ENCODE assay signal across 15 cellular contexts in genomic region chr11:63505857-63506528, GRCh38. TPM values are rescaled to one million over a fixed set of nuclear protein-coding genes. Genes with fewer than 3 reads are reported as not detected.
DNase-seq lines count a peak whose midpoint lies in the region; ATAC-seq and TF ChIP-seq lines count a peak whose summit lies in the region.
"Had no signal": no experiment of that assay in that cellular context is flagged by ENCODE, and none has a peak within 500 bp of the region (broad histone marks: within the 10 kb centered on the region; RNA-seq: fewer than 3 reads in every experiment).

LGALS12 (plus strand) TSS chr11:63506084; CDS start chr11:63506459, 375 bp downstream.

- H3K9ac ChIP-seq in NT2/D1 (ENCODE audit: insufficient read length, low read depth), result peak within 1 kb of the TSS; percentile 26

- BruUV-seq in Caco-2 (replicated peaks; lab: Mats Ljungman, UMichigan), result no TSS peak

- TF ChIP-seq CTCF in HEK293 (tag by site-specific recombination; IDR thresholded peaks at IDR 0.05), result no peak
- TF ChIP-seq CTCF in Caco-2 (IDR thresholded peaks at IDR 0.05; ENCODE audit: insufficient read depth in 1 of 2, low read depth in 1 of 2, low read length in 1 of 2, severe bottlenecking in 1 of 2, unreplicated experiment in 1 of 2), result no peak

- no peaks in the 10 kb centered on the region for H3K36me3 ChIP-seq in HEK293 (ENCODE audit: control insufficient read depth in 2 of 2, insufficient read depth in 1 of 2, low read length in 2 of 2)
- no peaks in the 10 kb centered on the region for H3K36me3 ChIP-seq in NT2/D1 (ENCODE audit: insufficient read depth, insufficient read length, low read length)
- no peaks in the 10 kb centered on the region for H3K36me3 ChIP-seq in Caco-2 (ENCODE audit: control insufficient read depth, insufficient read depth, low read length)
- H3K36me3 ChIP-seq: esophagus squamous epithelium, HAP-1 had no signal

- peak within 1 kb of the TSS; percentile 54 to 88 for H3K27ac Mint-ChIP-seq in effector memory CD8-positive, alpha-beta T cell
- H3K27ac Mint-ChIP-seq in Caco-2 (ENCODE audit: unreplicated experiment), result no peak within 1 kb of the TSS
- H3K27ac Mint-ChIP-seq in activated CD4-positive, alpha-beta memory T cell treated with anti-CD3 and anti-CD28 coated beads, Interleukin-2, amount 10 ng/mL, durations not matched to agents 7 days and 5 days, result no peak within 1 kb of the TSS
- H3K27ac Mint-ChIP-seq: activated CD4-positive, alpha-beta T cell treated with anti-CD3 and anti-CD28 coated beads, Interleukin-2, amount 10 ng/mL, durations not matched to agents 24 days and 14 days had no signal

- no peak for ATAC-seq in effector memory CD8-positive, alpha-beta T cell (replicated peaks)
- ATAC-seq in GM21576 (IDR thresholded peaks at IDR 0.05; ENCODE audit: unreplicated experiment), result no peak
- ATAC-seq: activated naive CD4-positive, alpha-beta T cell treated with anti-CD3 and anti-CD28 coated beads, Interleukin-2, amount 50 U/mL, for 72 hours had no signal

- H3K4me3 Mint-ChIP-seq in effector memory CD8-positive, alpha-beta T cell, result no peak within 1 kb of the TSS
- no peak within 1 kb of the TSS for H3K4me3 Mint-ChIP-seq in Caco-2 (ENCODE audit: unreplicated experiment)
- no peak within 1 kb of the TSS for H3K4me3 Mint-ChIP-seq in activated CD4-positive, alpha-beta memory T cell treated with anti-CD3 and anti-CD28 coated beads, Interleukin-2, amount 10 ng/mL, durations not matched to agents 7 days and 5 days
- H3K4me3 Mint-ChIP-seq: activated CD4-positive, alpha-beta T cell treated with anti-CD3 and anti-CD28 coated beads, Interleukin-2, amount 10 ng/mL, durations not matched to agents 24 days and 14 days had no signal

- POLR2A ChIA-PET in HEK293 (lab: Yijun Ruan, JAX) (no interaction called here), Caco-2 (lab: Charles Lee) (no interaction called here)
- POLR2A ChIA-PET in activated CD4-positive, alpha-beta memory T cell treated with anti-CD3 and anti-CD28 coated beads, Interleukin-2, amount 10 ng/mL, durations not matched to agents 7 days and 5 days (lab: Charles Lee), result interaction anchor here (1.3 kb wide), 1 partner anchor 14 kb away, joined by 3 read pairs; no protein-coding TSS in a partner anchor

- H3K27me3 ChIP-seq in NT2/D1 (ENCODE audit: insufficient read depth, insufficient read length) (peaks cover 3% of the 10 kb centered on the region), Caco-2 (replicated peaks; ENCODE audit: control insufficient read depth, insufficient read depth, low read length) (no peaks in the 10 kb centered on the region)
- H3K27me3 ChIP-seq: esophagus squamous epithelium had no signal

- H3K27me3 Mint-ChIP-seq in effector memory CD8-positive, alpha-beta T cell, result no peaks in the 10 kb centered on the region
- H3K27me3 Mint-ChIP-seq in Caco-2 (ENCODE audit: insufficient read depth, unreplicated experiment), result no peaks in the 10 kb centered on the region
- H3K27me3 Mint-ChIP-seq in activated CD4-positive, alpha-beta memory T cell treated with anti-CD3 and anti-CD28 coated beads, Interleukin-2, amount 10 ng/mL, durations not matched to agents 7 days and 5 days, result no peaks in the 10 kb centered on the region
- H3K27me3 Mint-ChIP-seq: activated CD4-positive, alpha-beta T cell treated with anti-CD3 and anti-CD28 coated beads, Interleukin-2, amount 10 ng/mL, durations not matched to agents 24 days and 14 days had no signal

- no peaks in the 10 kb centered on the region for H3K9me3 Mint-ChIP-seq in effector memory CD8-positive, alpha-beta T cell
- peaks cover 18% of the 10 kb centered on the region for H3K9me3 Mint-ChIP-seq in Caco-2 (ENCODE audit: unreplicated experiment)
- H3K9me3 Mint-ChIP-seq in activated CD4-positive, alpha-beta memory T cell treated with anti-CD3 and anti-CD28 coated beads, Interleukin-2, amount 10 ng/mL, durations not matched to agents 7 days and 5 days, result peaks cover 2% of the 10 kb centered on the region
- H3K9me3 Mint-ChIP-seq: activated naive CD4-positive, alpha-beta T cell treated with anti-CD3 and anti-CD28 coated beads, Interleukin-2, amount 50 U/mL, for 72 hours had no signal

- intact Hi-C loops in Caco-2 (cut with micrococcal nuclease; ENCODE audit: unreplicated experiment), result no loop called here

- H3K4me1 ChIP-seq in HEK293 (ENCODE audit: control insufficient read depth, insufficient read depth, low read length), result no peaks in the 10 kb centered on the region
- H3K4me1 ChIP-seq in NT2/D1 (ENCODE audit: insufficient read depth, insufficient read length), result peaks cover 33% of the 10 kb centered on the region
- H3K4me1 ChIP-seq in Caco-2, result peaks cover 7% of the 10 kb centered on the region

- no peak within 1 kb of the TSS for H3K27ac ChIP-seq in HEK293 (ENCODE audit: extremely low read depth, low read depth, low read length)
- H3K27ac ChIP-seq: esophagus squamous epithelium had no signal

- peaks cover 0 to 14% of the 10 kb centered on the region in 2 donors for H3K4me1 Mint-ChIP-seq in effector memory CD8-positive, alpha-beta T cell (ENCODE audit: low read depth in 2 of 2)
- peaks cover 7% of the 10 kb centered on the region for H3K4me1 Mint-ChIP-seq in Caco-2 (ENCODE audit: low read depth, unreplicated experiment)
- H3K4me1 Mint-ChIP-seq in activated CD4-positive, alpha-beta memory T cell treated with anti-CD3 and anti-CD28 coated beads, Interleukin-2, amount 10 ng/mL, durations not matched to agents 7 days and 5 days, result peaks cover 6% of the 10 kb centered on the region

- H3K4me3 ChIP-seq in HEK293 (ENCODE audit: low read depth, low read length), result no peak within 1 kb of the TSS
- no peak within 1 kb of the TSS for H3K4me3 ChIP-seq in NT2/D1 (ENCODE audit: insufficient read length, low read depth)
- no peak within 1 kb of the TSS for H3K4me3 ChIP-seq in Caco-2 (ENCODE audit: low read depth, low read length)
- H3K4me3 ChIP-seq: esophagus squamous epithelium, HAP-1 had no signal

- H3K36me3 Mint-ChIP-seq in effector memory CD8-positive, alpha-beta T cell (ENCODE audit: insufficient read depth), result peaks cover 3% of the 10 kb centered on the region
- H3K36me3 Mint-ChIP-seq in Caco-2 (ENCODE audit: insufficient read depth, unreplicated experiment), result no peaks in the 10 kb centered on the region
- H3K36me3 Mint-ChIP-seq in activated CD4-positive, alpha-beta memory T cell treated with anti-CD3 and anti-CD28 coated beads, Interleukin-2, amount 10 ng/mL, durations not matched to agents 7 days and 5 days (ENCODE audit: low read depth), result no peaks in the 10 kb centered on the region

- H3K9me3 ChIP-seq in HEK293 (ENCODE audit: control insufficient read depth, insufficient read depth, low read depth, low read length), result no peaks in the 10 kb centered on the region
- peaks cover 30% of the 10 kb centered on the region for H3K9me3 ChIP-seq in NT2/D1 (ENCODE audit: insufficient read depth, low read length)
- H3K9me3 ChIP-seq in Caco-2, result no peaks in the 10 kb centered on the region

- no peak for DNase-seq in NT2/D1 (ENCODE audit: low read depth, low spot score)
- no peak for DNase-seq in effector memory CD8-positive, alpha-beta T cell
- peak; percentile 27 for DNase-seq in renal cortical epithelial cell (ENCODE audit: low read depth)
- no peak for DNase-seq in Caco-2
- DNase-seq in HCEC 1CT, result no peak
- DNase-seq in activated CD4-positive, alpha-beta memory T cell treated with anti-CD3 and anti-CD28 coated beads, Interleukin-2, amount 10 ng/mL, durations not matched to agents 7 days and 5 days, result no peak
- DNase-seq: activated CD4-positive, alpha-beta T cell treated with anti-CD3 and anti-CD28 coated beads, Interleukin-2, amount 10 ng/mL, durations not matched to agents 24 days and 14 days; DMS79 treated with DMSO at 0.1 percent for 48 hours; esophagus squamous epithelium; NCI-H1694 treated with DMSO at 0.1 percent for 48 hours; RPMI8226 had no signal

- CTCF ChIA-PET in HEK293 (lab: Yijun Ruan, JAX) (interaction anchor here (1.2 to 4.3 kb wide), 2 partner anchors 12 to 27 kb away, joined by 6 to 17 read pairs; no protein-coding TSS in a partner anchor), Caco-2 (lab: Charles Lee) (interaction anchor here (1.0 kb wide), 1 partner anchor 27 kb away, joined by 4 read pairs; no protein-coding TSS in a partner anchor)
- CTCF ChIA-PET in activated CD4-positive, alpha-beta memory T cell treated with anti-CD3 and anti-CD28 coated beads, Interleukin-2, amount 10 ng/mL, durations not matched to agents 7 days and 5 days (lab: Charles Lee), result interaction anchor here (2.9 kb wide), 1 partner anchor 27 kb away, joined by 8 read pairs; no protein-coding TSS in a partner anchor

TF ChIP-seq in HEK293, 187 proteins besides CTCF, POLR2A, EP300 and RAD21:
- TF ChIP-seq ZNF596 (tag by site-specific recombination; IDR thresholded peaks at IDR 0.05) (no peak), OSR2 (tag by site-specific recombination; IDR thresholded peaks at IDR 0.05) (no peak), ZNF580 (tag by site-specific recombination; IDR thresholded peaks at IDR 0.05) (no peak), ZNF157 (tag by site-specific recombination; IDR thresholded peaks at IDR 0.05) (no peak), ZIC2 (tag by site-specific recombination; IDR thresholded peaks at IDR 0.05) (peak; percentile 35; the same call in 1 of the 2 replicates)

RNA-seq across cellular contexts. Expression of gene LGALS12, which starts in this region (rescaled TPM):
- total RNA-seq in renal cortical epithelial cell (not detected in 2 replicates), Caco-2 (2022) (not detected in 2 replicates)
- not detected for total RNA-seq in activated CD4-positive, alpha-beta memory T cell treated with anti-CD3 and anti-CD28 coated beads, Interleukin-2, amount 10 ng/mL, durations not matched to agents 7 days and 5 days
- total RNA-seq: activated CD4-positive, alpha-beta T cell treated with anti-CD3 and anti-CD28 coated beads, Interleukin-2, amount 10 ng/mL, durations not matched to agents 24 days and 14 days; activated naive CD4-positive, alpha-beta T cell treated with anti-CD3 and anti-CD28 coated beads, Interleukin-2, amount 50 U/mL, for 72 hours; esophagus squamous epithelium had no signal

Comparison
In these comparisons a context has a peak if more than half of its experiments do, and no peak if none do; other contexts are left out.
1. Peak in DNase-seq in renal cortical epithelial cell; RNA of the gene not detected or under 1 TPM.
2. H3K27ac Mint-ChIP-seq: peak in effector memory CD8-positive, alpha-beta T cell (2 of 2); none in Caco-2 (single experiment) and activated CD4-positive, alpha-beta memory T cell treated with anti-CD3 and anti-CD28 coated beads, Interleukin-2, amount 10 ng/mL, durations not matched to agents 7 days and 5 days (single experiment).